Comparison of ENCODE assay signal across 8 cellular contexts in the genomic region with DNA sequence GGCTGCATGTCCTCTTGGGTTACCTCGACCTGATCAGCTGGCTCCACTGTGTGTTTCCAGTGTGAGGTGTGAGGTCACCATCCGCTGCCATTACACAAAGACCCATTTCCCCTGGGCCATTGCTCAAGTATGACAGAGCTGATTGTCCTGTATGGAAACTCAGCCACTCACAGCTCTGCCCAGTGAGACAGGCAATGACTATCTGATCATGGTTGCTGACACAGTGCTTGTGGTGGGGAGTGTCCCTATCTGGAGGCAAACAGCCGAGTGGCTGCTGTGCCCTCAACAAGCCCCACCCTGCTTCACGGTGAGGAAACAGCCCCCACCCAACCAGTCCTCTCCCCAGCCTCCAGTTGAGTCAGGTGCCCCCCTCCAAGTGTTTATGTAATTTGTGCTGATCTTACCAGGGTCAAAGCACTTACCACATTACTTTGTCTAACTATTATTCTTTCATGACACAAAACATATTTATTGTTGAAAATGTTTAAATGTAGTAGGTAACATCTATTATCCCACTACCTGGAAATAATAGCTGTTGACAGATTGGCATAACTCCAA. TPM values are rescaled to one million over a fixed set of nuclear protein-coding genes. Genes with fewer than 3 reads are reported as not detected.
DNase-seq lines count a peak whose midpoint lies in the region; ATAC-seq, FAIRE-seq and TF ChIP-seq lines count a peak whose summit lies in the region.

No MANE protein-coding gene starts in this region.

- CTCF ChIA-PET in CD8-positive, alpha-beta T cell (lab: Charles Lee) = interaction anchor here (0.8 to 2.2 kb wide), 6 partner anchors 8 to 24 kb away, joined by 3 to 8 read pairs (median 4); no protein-coding TSS in a partner anchor
- CTCF ChIA-PET in GM12878 (lab: Yijun Ruan, JAX) = interaction anchor here (0.9 to 1.6 kb wide), 4 partner anchors 14 to 91 kb away, joined by 3 to 11 read pairs (median 4); a partner anchor contains a TSS

- peaks cover 4% of the 10 kb centered on the region for H3K36me3 Mint-ChIP-seq in CD8-positive, alpha-beta T cell
- H3K36me3 Mint-ChIP-seq in T-helper 1 cell treated with Interleukin-12 subunit alpha and Interleukin-12 subunit beta and Interleukin-4 antibody, amounts not matched to agents 30 μg/mL and 1 μg/mL, for 36 hours (ENCODE audit: low read depth) = peaks cover 30% of the 10 kb centered on the region
- H3K36me3 Mint-ChIP-seq in mesothelial cell of epicardium = peaks cover 4% of the 10 kb centered on the region

- no peaks in the 10 kb centered on the region for H4K20me1 ChIP-seq in GM12878 (ENCODE audit: control insufficient read depth, insufficient read depth)

- SMC1A ChIA-PET in GM12878 (lab: Charles Lee; ENCODE audit: uncharacterized antibody, unreplicated experiment) = interaction anchor here (1.1 to 4.9 kb wide), 2 partner anchors 79 to 90 kb away, joined by 3 to 44 read pairs; a partner anchor contains a TSS

- peaks cover 93% of the 10 kb centered on the region for H3K4me1 Mint-ChIP-seq in CD8-positive, alpha-beta T cell (ENCODE audit: low read depth)
- peaks cover 86% of the 10 kb centered on the region for H3K4me1 Mint-ChIP-seq in T-helper 1 cell treated with Interleukin-12 subunit alpha and Interleukin-12 subunit beta and Interleukin-4 antibody, amounts not matched to agents 30 μg/mL and 1 μg/mL, for 36 hours (ENCODE audit: low read depth)
- H3K4me1 Mint-ChIP-seq in mesothelial cell of epicardium = peaks cover 15% of the 10 kb centered on the region

- H3K79me2 ChIP-seq in GM12878 (ENCODE audit: control insufficient read depth, insufficient read depth, low read length) = no peaks in the 10 kb centered on the region

- no peaks in the 10 kb centered on the region for H3K27me3 ChIP-seq in CD8-positive, alpha-beta T cell (ENCODE audit: insufficient read depth, low read length)
- H3K27me3 ChIP-seq in GM12878 (replicated peaks in 1 of 2; ENCODE audit: control insufficient read depth in 2 of 2, insufficient read depth in 2 of 2, low read length in 1 of 2) (no peaks in the 10 kb centered on the region), neutrophil (no peaks in the 10 kb centered on the region)

- H3K27ac ChIP-seq in CD8-positive, alpha-beta T cell (ENCODE audit: low read depth, low read length) = peak overlapping the region; percentile 22
- H3K27ac ChIP-seq in GM12878 (ENCODE audit: control insufficient read depth, insufficient read depth) = no peak overlapping the region
- peak overlapping the region; percentile 96 for H3K27ac ChIP-seq in neutrophil

- no TSS peak for BruUV-seq in GM12878 (replicated peaks; lab: Mats Ljungman, UMichigan)

- RAD21 ChIA-PET in GM12878 (lab: Charles Lee; ENCODE audit: unreplicated experiment) = interaction anchor here (0.8 to 1.9 kb wide), 6 partner anchors 11 to 240 kb away, joined by 3 to 6 read pairs (median 4); a partner anchor contains a TSS

- no peaks in the 10 kb centered on the region for H3K27me3 Mint-ChIP-seq in CD8-positive, alpha-beta T cell (ENCODE audit: low read depth)
- H3K27me3 Mint-ChIP-seq in T-helper 1 cell treated with Interleukin-12 subunit alpha and Interleukin-12 subunit beta and Interleukin-4 antibody, amounts not matched to agents 30 μg/mL and 1 μg/mL, for 36 hours (ENCODE audit: low read depth) = no peaks in the 10 kb centered on the region
- H3K27me3 Mint-ChIP-seq in mesothelial cell of epicardium (ENCODE audit: low read depth) = no peaks in the 10 kb centered on the region

- TF ChIP-seq POLR2A in GM12878 (IDR thresholded peaks at IDR 0.05; ENCODE audit: low read depth, low read length) = no peak

- H3K9ac ChIP-seq in GM12878 (ENCODE audit: control insufficient read depth, insufficient read depth, low read length) = no peak overlapping the region

- no peaks in the 10 kb centered on the region for H3K9me3 ChIP-seq in CD8-positive, alpha-beta T cell (ENCODE audit: low read length)
- H3K9me3 ChIP-seq in GM12878 (replicated peaks; ENCODE audit: control insufficient read depth, insufficient read depth, low read length) (no peaks in the 10 kb centered on the region), neutrophil (no peaks in the 10 kb centered on the region)

- ATAC-seq in CD8-positive, alpha-beta T cell = peak; percentile 73
- ATAC-seq in GM12878 = peak; percentile 40

- in situ Hi-C loops in GM12878 (cut with MboI) = no loop called here

- H3K27ac Mint-ChIP-seq in CD8-positive, alpha-beta T cell = peak overlapping the region; percentile 100
- peak overlapping the region; percentile 99 for H3K27ac Mint-ChIP-seq in T-helper 1 cell treated with Interleukin-12 subunit alpha and Interleukin-12 subunit beta and Interleukin-4 antibody, amounts not matched to agents 30 μg/mL and 1 μg/mL, for 36 hours
- no peak overlapping the region for H3K27ac Mint-ChIP-seq in mesothelial cell of epicardium

- H3K4me3 Mint-ChIP-seq in CD8-positive, alpha-beta T cell = peak overlapping the region; percentile 54
- peak overlapping the region; percentile 27 for H3K4me3 Mint-ChIP-seq in T-helper 1 cell treated with Interleukin-12 subunit alpha and Interleukin-12 subunit beta and Interleukin-4 antibody, amounts not matched to agents 30 μg/mL and 1 μg/mL, for 36 hours
- H3K4me3 Mint-ChIP-seq in mesothelial cell of epicardium = no peak overlapping the region

- 47% methylated on average over 4 of the region's 4 CpGs for WGBS in GM12878 (ENCODE audit: insufficient coverage, insufficient replicate concordance, low lambda C conversion rate, missing lambda C conversion rate)

- no peak overlapping the region for H2AFZ ChIP-seq in GM12878 (ENCODE audit: control insufficient read depth, low read depth, low read length)

- H3K4me1 ChIP-seq in CD8-positive, alpha-beta T cell (ENCODE audit: insufficient read depth, low read length) = peaks cover 99% of the 10 kb centered on the region
- peaks cover 48% of the 10 kb centered on the region for H3K4me1 ChIP-seq in GM12878 (ENCODE audit: control insufficient read depth, insufficient read depth, low read length)
- H3K4me1 ChIP-seq in neutrophil (ENCODE audit: control insufficient read depth in 1 of 2, insufficient read depth in 1 of 2, low read depth in 1 of 2, low read length in 1 of 2) = peaks cover 100% of the 10 kb centered on the region in 2 experiments

- DNase-seq in CD8-positive, alpha-beta T cell = peak; percentile 27 to 88 (median 74)
- no peak for DNase-seq in GM12878 (ENCODE audit: low read depth, low spot score)
- DNase-seq in posterior cingulate gyrus = no peak
- DNase-seq in mesothelial cell of epicardium (ENCODE audit: low spot score in 2 of 2, unreplicated experiment in 2 of 2) = no peak
- no peak for DNase-seq in H4 (ENCODE audit: low spot score)
- DNase-seq in SK-N-DZ (ENCODE audit: low spot score) = no peak

- no peaks in the 10 kb centered on the region for H3K9me3 Mint-ChIP-seq in CD8-positive, alpha-beta T cell
- H3K9me3 Mint-ChIP-seq in T-helper 1 cell treated with Interleukin-12 subunit alpha and Interleukin-12 subunit beta and Interleukin-4 antibody, amounts not matched to agents 30 μg/mL and 1 μg/mL, for 36 hours = no peaks in the 10 kb centered on the region
- H3K9me3 Mint-ChIP-seq in mesothelial cell of epicardium = no peaks in the 10 kb centered on the region

- no peak for FAIRE-seq in GM12878 (lab: Jason Lieb, UNC)

- POLR2A ChIA-PET in CD8-positive, alpha-beta T cell (lab: Charles Lee) = interaction anchor here (0.9 to 2.0 kb wide), 4 partner anchors 9 to 91 kb away, joined by 3 to 7 read pairs (median 4); a partner anchor contains a TSS
- POLR2A ChIA-PET in GM12878 (lab: Charles Lee) = interaction anchor here (1.0 to 1.9 kb wide), 3 partner anchors 12 to 240 kb away, joined by 3 to 11 read pairs (median 4); a partner anchor contains a TSS

- H3K36me3 ChIP-seq in CD8-positive, alpha-beta T cell (ENCODE audit: insufficient read depth, low read length) = no peaks in the 10 kb centered on the region
- H3K36me3 ChIP-seq in GM12878 (ENCODE audit: control insufficient read depth in 2 of 2, insufficient read depth in 2 of 2, low read length in 1 of 2) = no peaks in the 10 kb centered on the region; a peak in 1 of 4 replicates
- peaks cover 40% of the 10 kb centered on the region for H3K36me3 ChIP-seq in neutrophil

- no peak overlapping the region for H3K4me3 ChIP-seq in CD8-positive, alpha-beta T cell (ENCODE audit: low read depth, low read length)
- no peak overlapping the region for H3K4me3 ChIP-seq in GM12878
- peak overlapping the region in 1 of 2 experiments; percentile 60 for H3K4me3 ChIP-seq in neutrophil (ENCODE audit: low read depth in 1 of 2, low read length in 1 of 2)

- TF ChIP-seq EP300 in GM12878 (IDR thresholded peaks at IDR 0.05; ENCODE audit: borderline replicate concordance in 1 of 2, control insufficient read depth in 1 of 2, low read depth in 2 of 2, low read length in 2 of 2) = no peak

- TF ChIP-seq CTCF in CD8-positive, alpha-beta T cell (IDR thresholded peaks at IDR 0.05) = no peak
- TF ChIP-seq CTCF in GM12878 (IDR thresholded peaks at IDR 0.05 in 2 of 3, conservative IDR thresholded peaks at IDR 0.05 in 1 of 3; ENCODE audit: control insufficient read depth in 2 of 3, extremely low read depth in 1 of 3, insufficient read depth in 1 of 3, low read depth in 3 of 3, low read length in 3 of 3) = no peak
- peak; percentile 8 for TF ChIP-seq CTCF in neutrophil (IDR thresholded peaks at IDR 0.05)
- TF ChIP-seq CTCF in mesothelial cell of epicardium (IDR thresholded peaks at IDR 0.05; ENCODE audit: unreplicated experiment) = no peak

- intact Hi-C loops in CD8-positive, alpha-beta T cell (cut with DNase I, micrococcal nuclease) = loop anchor here in 1 of 2 experiments (1.0 kb wide), 1 partner anchor 91 kb away; a partner anchor contains a TSS
- intact Hi-C loops in GM12878 (cut with micrococcal nuclease; ENCODE audit: unreplicated experiment) (no loop called here), posterior cingulate gyrus (cut with DNase I) (no loop called here)

- TF ChIP-seq RAD21 in GM12878 (IDR thresholded peaks at IDR 0.05; ENCODE audit: insufficient read depth, low read depth, low read length) = no peak

- no peak overlapping the region for H3K4me2 ChIP-seq in GM12878 (ENCODE audit: control insufficient read depth, insufficient read depth)

RNA-seq across cellular contexts. Expression of a gene that starts 11.7 kb away (rescaled TPM):
- total RNA-seq in CD8-positive, alpha-beta T cell = 10 to 100 TPM; 43.2 to 45.1 TPM
- 24.2 and 24.6 TPM in 2 replicates for total RNA-seq in GM12878 (2013; cell fraction: nucleolus; rRNA removed)
- total RNA-seq in GM12878 (2014; rRNA removed) = 38.9 and 40.2 TPM in 2 replicates
- total RNA-seq in GM12878 (2014; rRNA removed; fragmentation: Illumina TruSeq; extraction: Trizol) = 18.4 and 19.5 TPM in 2 replicates
- 48.0 and 52.5 TPM in 2 replicates for total RNA-seq in GM12878 (2021)
- polyA plus RNA-seq in GM12878 (2011; ENCODE audit: low read depth) = 5.4 TPM
- 7.5 and 8.5 TPM in 2 replicates for polyA plus RNA-seq in GM12878 (2011; rRNA removed)
- polyA plus RNA-seq in GM12878 (2011; cell fraction: cytosol; rRNA removed) = 10.7 and 10.8 TPM in 2 replicates
- 24.6 and 25.9 TPM in 2 replicates for polyA plus RNA-seq in GM12878 (2011; cell fraction: nucleus; rRNA removed)
- polyA plus RNA-seq in GM12878 (2012) = 8.6 and 11.0 TPM in 2 replicates
- polyA plus RNA-seq in GM12878 (2014; fragmentation: Illumina TruSeq; extraction: Trizol) = 17.2 and 34.9 TPM in 2 replicates
- 1 to 10 TPM; 1.8 to 3.2 TPM for polyA plus RNA-seq in GM12878 (2014; fragmentation: Nextera tagmentation; extraction: Ambion mirVana)
- polyA plus RNA-seq in GM12878 (2014; rRNA removed) = 46.3 and 48.8 TPM in 2 replicates
- 10 to 100 TPM; 46.6 TPM for polyA plus RNA-seq in GM12878 (2016; fragmentation: Nextera tagmentation; extraction: Ambion mirVana)
- 8.0 and 11.8 TPM in 2 replicates for polyA minus RNA-seq in GM12878 (2011; rRNA and poly(A)+ RNA removed)
- 1.2 and 1.6 TPM in 2 replicates for polyA minus RNA-seq in GM12878 (2011; cell fraction: cytosol; rRNA and poly(A)+ RNA removed)
- polyA minus RNA-seq in GM12878 (2011; cell fraction: nucleus; rRNA and poly(A)+ RNA removed) = 6.0 and 7.0 TPM in 2 replicates
- 18.6 to 23.4 TPM (median 20.6 TPM) in 3 replicates for total RNA-seq in mesothelial cell of epicardium
- not detected in 2 replicates for total RNA-seq in H4 (2014; rRNA removed; shearing (Covaris generic))
- 0.88 and 1.2 TPM in 2 replicates for polyA plus RNA-seq in SK-N-DZ (2014; cell fraction: cytosol; rRNA removed)
- polyA plus RNA-seq in SK-N-DZ (2014; cell fraction: nucleus; rRNA removed) = 1.8 and 5.0 TPM in 2 replicates

Comparison
In these comparisons a context has a peak if more than half of its experiments do, and no peak if none do; other contexts are left out.
1. DNase-seq: peak in CD8-positive, alpha-beta T cell (7 of 7); none in GM12878 (single experiment), posterior cingulate gyrus (0 of 10), mesothelial cell of epicardium (0 of 2), H4 (single experiment) and SK-N-DZ (single experiment).
2. RNA of a gene that starts 11.7 kb away (total RNA-seq): 43.2 to 45.1 TPM in CD8-positive, alpha-beta T cell, 18.4 to 52.5 TPM in GM12878 and 18.6 to 23.4 TPM in mesothelial cell of epicardium; not detected in H4; every median in the first group is over 10 times any median in the second.